9 cellular contexts compared by ENCODE assay signal in genomic region chr3:17258823-17259436, GRCh38.
A peak's percentile ranks its signal among the peaks of the same experiment; 100 is the strongest.
DNase-seq lines count a peak whose midpoint lies in the region; ATAC-seq and TF ChIP-seq lines count a peak whose summit lies in the region.
"Had no signal": no experiment of that assay in that cellular context is flagged by ENCODE, and none has a peak within 500 bp of the region (broad histone marks: within the 10 kb centered on the region; RNA-seq: fewer than 3 reads in every experiment).

No MANE protein-coding gene starts in this region.

- peak; percentile 46 to 69 (median 69); a peak in 5 of 6 replicates for TF ChIP-seq CTCF in HCT116 (IDR thresholded peaks at IDR 0.05 in 2 of 3, conservative IDR thresholded peaks at IDR 0.05 in 1 of 3; ENCODE audit: borderline replicate concordance in 1 of 3, insufficient read depth in 1 of 3, low read depth in 2 of 3, low read length in 2 of 3)
- TF ChIP-seq CTCF in fibroblast of the aortic adventitia (IDR thresholded peaks at IDR 0.05; ENCODE audit: insufficient read depth, low read length) = peak; percentile 67

- intact Hi-C loops in HCT116 (cut with micrococcal nuclease) = loop anchor here (1.0 to 5.0 kb wide), 3 partner anchors 154 to 583 kb away; no protein-coding TSS in a partner anchor

- peak; percentile 16 for DNase-seq in NCI-H1092 treated with DMSO at 0.1 percent for 48 hours (lab: John Stamatoyannopoulos, UW)
- DNase-seq in NCI-H1092 (lab: John Stamatoyannopoulos, UW) = no peak
- peak; percentile 13 for DNase-seq in HCT116 (ENCODE audit: low read depth, low spot score)
- DNase-seq in SK-N-DZ (ENCODE audit: low spot score) = peak; percentile 52
- peak; percentile 64 for DNase-seq in fibroblast of the aortic adventitia (ENCODE audit: low read depth)
- peak; percentile 30 for DNase-seq in putamen (ENCODE audit: low spot score)
- DNase-seq in OCI-M2 (lab: John Stamatoyannopoulos, UW; ENCODE audit: unreplicated experiment) = no peak

- no peaks in the 10 kb centered on the region for H3K27me3 ChIP-seq in HCT116 (ENCODE audit: insufficient read depth, low read length)
- H3K27me3 ChIP-seq: BLaER1 treated with 17β-estradiol and CSF1 and Interleukin-3, amounts not matched to agents 10 nM and 100 nM had no signal

- no peaks in the 10 kb centered on the region; the same call in 1 of the 2 replicates for H4K20me1 ChIP-seq in HCT116 (ENCODE audit: insufficient read depth)
- H4K20me1 ChIP-seq: BLaER1 treated with 17β-estradiol and CSF1 and Interleukin-3, amounts not matched to agents 10 nM and 100 nM had no signal

- H3K9me3 ChIP-seq in HCT116 (ENCODE audit: control insufficient read depth in 1 of 2, insufficient read depth in 1 of 2, low read depth in 1 of 2, low read length in 2 of 2) = no peaks in the 10 kb centered on the region
- H3K9me3 ChIP-seq: BLaER1 treated with 17β-estradiol and CSF1 and Interleukin-3, amounts not matched to agents 10 nM and 100 nM had no signal

- TF ChIP-seq POLR2A in HCT116 (IDR thresholded peaks at IDR 0.05; ENCODE audit: borderline replicate concordance, extremely low read depth, insufficient read depth, insufficient read length) = no peak

- H3K4me2 ChIP-seq in HCT116 (ENCODE audit: low read length) = no peak overlapping the region
- H3K4me2 ChIP-seq: BLaER1 treated with 17β-estradiol and CSF1 and Interleukin-3, amounts not matched to agents 10 nM and 100 nM had no signal

- CTCF ChIA-PET in HCT116 (lab: Charles Lee) = interaction anchor here (0.6 to 1.1 kb wide), 3 partner anchors 155 to 648 kb away, joined by 3 to 4 read pairs (median 3); no protein-coding TSS in a partner anchor

- no peaks in the 10 kb centered on the region for H3K36me3 ChIP-seq in HCT116 (ENCODE audit: control insufficient read depth in 1 of 2, insufficient read depth in 2 of 2, low read length in 2 of 2)

- no peak overlapping the region for H3K9ac ChIP-seq in HCT116 (ENCODE audit: low read length)
- H3K9ac ChIP-seq: BLaER1 treated with 17β-estradiol and CSF1 and Interleukin-3, amounts not matched to agents 10 nM and 100 nM had no signal

- POLR2A ChIA-PET in HCT116 (lab: Charles Lee) = no interaction called here

- TF ChIP-seq RAD21 in HCT116 (IDR thresholded peaks at IDR 0.05; ENCODE audit: low read depth) = peak; percentile 68

- ATAC-seq in HCT116 = no peak
- ATAC-seq in HG02840 (IDR thresholded peaks at IDR 0.05; ENCODE audit: low FRiP score, unreplicated experiment) = no peak

- RAD21 ChIA-PET in HCT116 (lab: Charles Lee; ENCODE audit: low non-redundant PET in 1 of 2, low total read pairs in 2 of 2, uncharacterized antibody in 2 of 2, unreplicated experiment in 2 of 2) = no interaction called here

- no peaks in the 10 kb centered on the region for H3K4me1 ChIP-seq in HCT116 (ENCODE audit: control insufficient read depth in 1 of 2, insufficient read depth in 2 of 2, low read length in 2 of 2)
- H3K4me1 ChIP-seq: BLaER1 treated with 17β-estradiol and CSF1 and Interleukin-3, amounts not matched to agents 10 nM and 100 nM had no signal

- BruUV-seq in HCT116 (replicated peaks; lab: Mats Ljungman, UMichigan) = no TSS peak

- H3K9me2 ChIP-seq in HCT116 (ENCODE audit: insufficient read depth) = no peaks in the 10 kb centered on the region

- H3K4me3 ChIP-seq in HCT116 (replicated peaks in 1 of 2; ENCODE audit: low read depth in 1 of 2, low read length in 2 of 2) (no peak overlapping the region), fibroblast of the aortic adventitia (ENCODE audit: low read depth, low read length) (no peak overlapping the region)
- H3K4me3 ChIP-seq: BLaER1 treated with 17β-estradiol and CSF1 and Interleukin-3, amounts not matched to agents 10 nM and 100 nM had no signal

- no peak overlapping the region for H2AFZ ChIP-seq in HCT116 (ENCODE audit: low read depth, low read length, poor library complexity, severe bottlenecking)

- no peak overlapping the region for H3K27ac ChIP-seq in HCT116 (ENCODE audit: low read depth, low read length)
- H3K27ac ChIP-seq: BLaER1 treated with 17β-estradiol and CSF1 and Interleukin-3, amounts not matched to agents 10 nM and 100 nM had no signal

- H3K79me2 ChIP-seq in HCT116 (ENCODE audit: insufficient read depth, low read length) = no peaks in the 10 kb centered on the region

TF ChIP-seq in HCT116, 20 proteins besides CTCF, POLR2A, EP300 and RAD21:
- TF ChIP-seq ATF3 (IDR thresholded peaks at IDR 0.05) (no peak), EZH2phosphoT487 (IDR thresholded peaks at IDR 0.05; ENCODE audit: borderline replicate concordance) (no peak), SP1 (IDR thresholded peaks at IDR 0.05; ENCODE audit: low read depth) (no peak), ZFX (IDR thresholded peaks at IDR 0.05) (no peak), YY1 (IDR thresholded peaks at IDR 0.05; ENCODE audit: extremely low read depth, insufficient replicate concordance, low read depth, low read length) (no peak), REST (IDR thresholded peaks at IDR 0.05; ENCODE audit: low read depth) (no peak), ZBTB33 (IDR thresholded peaks at IDR 0.05; ENCODE audit: extremely low read depth, insufficient replicate concordance, low read length) (no peak), MAX (IDR thresholded peaks at IDR 0.05) (no peak), TCF7L2 (IDR thresholded peaks at IDR 0.05; ENCODE audit: borderline replicate concordance, extremely low read depth, insufficient read depth, insufficient read length) (no peak)

Comparison
In these comparisons a context has a peak if more than half of its experiments do, and no peak if none do; other contexts are left out.
1. DNase-seq: peak in NCI-H1092 treated with DMSO at 0.1 percent for 48 hours (single experiment), HCT116 (single experiment), SK-N-DZ (single experiment), fibroblast of the aortic adventitia (single experiment) and putamen (single experiment); none in NCI-H1092 (single experiment) and OCI-M2 (single experiment).